ENCODE assay signal across 8 cellular contexts in genomic region chr22:31496735-31497146, GRCh38. TPM values are rescaled to one million over a fixed set of nuclear protein-coding genes. Genes with fewer than 3 reads are reported as not detected.
DNase-seq lines count a peak whose midpoint lies in the region; ATAC-seq and TF ChIP-seq lines count a peak whose summit lies in the region.

No MANE protein-coding gene starts in this region.

- H3K9me3 Mint-ChIP-seq in WTC11, result peaks cover 6% of the 10 kb centered on the region

- H3K4me1 Mint-ChIP-seq in WTC11, result peaks cover 23% of the 10 kb centered on the region

- H3K9ac ChIP-seq in muscle layer of colon (ENCODE audit: low read length), result peak overlapping the region; percentile 33

- ATAC-seq in HG03439 (IDR thresholded peaks at IDR 0.05; ENCODE audit: unreplicated experiment) (peak; percentile 19), WTC11 (no peak)

- TF ChIP-seq CTCF in WTC11 (IDR thresholded peaks at IDR 0.05), result no peak

- H3K36me3 ChIP-seq in effector memory CD4-positive, alpha-beta T cell (ENCODE audit: control insufficient read depth, insufficient read depth, low read length), result no peaks in the 10 kb centered on the region
- H3K36me3 ChIP-seq in muscle layer of colon (ENCODE audit: insufficient read depth, low read length), result no peaks in the 10 kb centered on the region

- peak overlapping the region; percentile 87 for H3K4me3 Mint-ChIP-seq in WTC11

- CTCF ChIA-PET in WTC11 (lab: Charles Lee), result interaction anchor here (1.1 kb wide), 1 partner anchor 45 kb away, joined by 5 read pairs; no protein-coding TSS in a partner anchor

- no peaks in the 10 kb centered on the region for H3K27me3 ChIP-seq in effector memory CD4-positive, alpha-beta T cell (replicated peaks; ENCODE audit: control insufficient read depth, insufficient read depth, low read length, poor library complexity, severe bottlenecking)
- no peaks in the 10 kb centered on the region for H3K27me3 ChIP-seq in muscle layer of colon (ENCODE audit: control insufficient read depth in 1 of 2, insufficient read depth in 2 of 2, low read length in 2 of 2)

- H3K4me3 ChIP-seq in effector memory CD4-positive, alpha-beta T cell (ENCODE audit: insufficient read depth, low read depth, low read length, poor library complexity, severe bottlenecking), result peak overlapping the region; percentile 70
- H3K4me3 ChIP-seq in muscle layer of colon (ENCODE audit: low read depth in 1 of 2, low read length in 2 of 2), result peak overlapping the region; percentile 83 to 87

- POLR2A ChIA-PET in WTC11 (lab: Charles Lee), result no interaction called here

- no peaks in the 10 kb centered on the region for H3K9me3 ChIP-seq in effector memory CD4-positive, alpha-beta T cell (ENCODE audit: control insufficient read depth, low read length)
- H3K9me3 ChIP-seq in muscle layer of colon (ENCODE audit: low read length), result no peaks in the 10 kb centered on the region

- no peak overlapping the region; the same call in 1 of the 2 replicates for H3K27ac Mint-ChIP-seq in WTC11

- DNase-seq in NCI-H2227 (lab: John Stamatoyannopoulos, UW; ENCODE audit: unreplicated experiment) (peak; percentile 32), NCI-H2227 treated with DMSO at 0.1 percent for 48 hours (lab: John Stamatoyannopoulos, UW) (no peak), WTC11 (ENCODE audit: low spot score) (no peak), NCI-H446 treated with DMSO at 0.1 percent for 48 hours (lab: John Stamatoyannopoulos, UW) (no peak)
- DNase-seq in effector memory CD4-positive, alpha-beta T cell, result peak in 2 of 3 donors; percentile 20 to 40

- H3K27ac ChIP-seq in effector memory CD4-positive, alpha-beta T cell (ENCODE audit: insufficient read depth, low read length, poor library complexity, severe bottlenecking), result peak overlapping the region; percentile 91
- peak overlapping the region; percentile 79 for H3K27ac ChIP-seq in muscle layer of colon (ENCODE audit: low read depth, low read length)
- H3K27ac ChIP-seq in temporal lobe (ENCODE audit: low read depth, low read length), result peak overlapping the region; percentile 79

- peaks cover 8% of the 10 kb centered on the region for H3K36me3 Mint-ChIP-seq in WTC11

- H3K4me1 ChIP-seq in effector memory CD4-positive, alpha-beta T cell (ENCODE audit: control insufficient read depth, insufficient read depth, low read length, poor library complexity, severe bottlenecking), result peaks cover 8% of the 10 kb centered on the region
- H3K4me1 ChIP-seq in muscle layer of colon (ENCODE audit: insufficient read depth, low read length), result peaks cover 9% of the 10 kb centered on the region

- peaks cover 10% of the 10 kb centered on the region for H3K27me3 Mint-ChIP-seq in WTC11 (ENCODE audit: low read depth)

TF ChIP-seq in WTC11, 78 proteins besides CTCF, POLR2A, EP300 and RAD21:
- 0 out of 2 replicates have a peak, but pooled peaks have one; percentile 7 for TF ChIP-seq TP53 (CRISPR knock-in tag; IDR thresholded peaks at IDR 0.05)
- TF ChIP-seq FOXP4 (CRISPR knock-in tag; IDR thresholded peaks at IDR 0.05), result no peak
- TF ChIP-seq SP1 (CRISPR knock-in tag; conservative IDR thresholded peaks at IDR 0.05), result peak; percentile 5; the same call in 1 of the 2 replicates
- peak; percentile 61; the same call in 1 of the 2 replicates for TF ChIP-seq FOXP1 (CRISPR knock-in tag; IDR thresholded peaks at IDR 0.05; ENCODE audit: borderline replicate concordance)
- 0 out of 2 replicates have a peak, but pooled peaks have one; percentile 11 for TF ChIP-seq FOXK1 (CRISPR knock-in tag; IDR thresholded peaks at IDR 0.05)
- TF ChIP-seq ETV6 (CRISPR knock-in tag; IDR thresholded peaks at IDR 0.05), result no peak

RNA-seq across cellular contexts. Expression of gene SFI1, which starts 0.4 kb away (rescaled TPM):
- total RNA-seq in WTC11 (2021) (37.9 to 43.6 TPM (median 38.7 TPM) in 3 replicates), temporal lobe (13.8 TPM)

RNA-seq across cellular contexts. Expression of gene EIF4ENIF1, which starts 7.1 kb away (rescaled TPM):
- total RNA-seq in WTC11 (2021) (19.7 to 23.6 TPM (median 22.8 TPM) in 3 replicates), temporal lobe (17.2 TPM)

Comparison
In these comparisons a context has a peak if more than half of its experiments do, and no peak if none do; other contexts are left out.
1. DNase-seq: peak in NCI-H2227 (single experiment) and effector memory CD4-positive, alpha-beta T cell (2 of 3); none in NCI-H2227 treated with DMSO at 0.1 percent for 48 hours (single experiment), WTC11 (single experiment) and NCI-H446 treated with DMSO at 0.1 percent for 48 hours (single experiment).
2. Peak in every context shown above with its lines, with median percentiles within 50 percentile points of each other: H3K27ac ChIP-seq.